ENCODE assay signal across 23 cellular contexts in genomic region chr4:38964942-38965775, GRCh38.
DNase-seq lines count a peak whose midpoint lies in the region; ATAC-seq and TF ChIP-seq lines count a peak whose summit lies in the region.
"Had no signal": no experiment of that assay in that cellular context is flagged by ENCODE, and none has a peak within 500 bp of the region (broad histone marks: within the 10 kb centered on the region; RNA-seq: fewer than 3 reads in every experiment).

No MANE protein-coding gene starts in this region.

- H3K4me3 ChIP-seq in BLaER1: no peak overlapping the region
- H3K4me3 ChIP-seq: GM12878, GM23248 had no signal

- H3K36me3 Mint-ChIP-seq in H9 (ENCODE audit: insufficient read depth in 1 of 3, low read depth in 3 of 3): no peaks in the 10 kb centered on the region
- peaks cover 15% of the 10 kb centered on the region for H3K36me3 Mint-ChIP-seq in T-helper 17 cell (ENCODE audit: low read depth)

- DNase-seq in H9 (no peak), T-helper 17 cell (no peak), left lobe of liver (ENCODE audit: low spot score) (no peak), hepatic stellate cell (ENCODE audit: low spot score) (no peak), LoVo (ENCODE audit: low spot score) (no peak)
- no peak for DNase-seq in stimulated activated CD4-positive, alpha-beta T cell treated with anti-CD3 and anti-CD28 coated beads, Interleukin-4, amount 100 ng/mL, for 24 hours
- DNase-seq: AML-193, COR-L47, DMS153, EL, GM23248, MM.1S, NCI-H1092, NCI-H1436 treated with DMSO at 0.1 percent for 48 hours, NCI-H446 treated with DMSO at 0.1 percent for 48 hours, NCI-H69 had no signal

- H3K56ac ChIP-seq in H9 (ENCODE audit: insufficient read length, low read depth, low read length): no peak overlapping the region

- H3K4me1 Mint-ChIP-seq in H9: peaks cover 0 to 5% of the 10 kb centered on the region in 2 experiments; a peak in 2 of 4 replicates
- peaks cover 2% of the 10 kb centered on the region for H3K4me1 Mint-ChIP-seq in T-helper 17 cell

- H2BK5ac ChIP-seq in H9 (ENCODE audit: insufficient read length, low read length): no peak overlapping the region

- H3K9me3 Mint-ChIP-seq in H9: peaks cover 0 to 3% of the 10 kb centered on the region in 2 experiments; a peak in 2 of 5 replicates

- H4K8ac ChIP-seq in H9 (replicated peaks; ENCODE audit: insufficient read length, low read depth, low read length): no peak overlapping the region

- H3K79me1 ChIP-seq in H9 (ENCODE audit: insufficient read depth, low read depth, low read length, poor library complexity, severe bottlenecking): no peaks in the 10 kb centered on the region

- H3K9ac ChIP-seq in BLaER1 (no peak overlapping the region), H9 (ENCODE audit: extremely low read depth, insufficient read length, low read length) (no peak overlapping the region)
- H3K9ac ChIP-seq: GM23248, KMS-11 had no signal

- H2BK15ac ChIP-seq in H9 (ENCODE audit: low read depth, low read length): no peak overlapping the region

- no peak overlapping the region for H3K4ac ChIP-seq in H9 (ENCODE audit: low read depth, low read length)

- H3K9me3 ChIP-seq in BLaER1 (peaks cover 15% of the 10 kb centered on the region), H9 (ENCODE audit: control insufficient read depth, low read depth, low read length) (no peaks in the 10 kb centered on the region), T-helper 17 cell (ENCODE audit: control insufficient read depth, low read length, poor library complexity, severe bottlenecking) (no peaks in the 10 kb centered on the region)

- no peak overlapping the region for H4K5ac ChIP-seq in H9 (ENCODE audit: insufficient read length, low read depth, low read length)

- H3K4me2 ChIP-seq in BLaER1: peak overlapping the region; percentile 20
- no peak overlapping the region for H3K4me2 ChIP-seq in H9 (ENCODE audit: insufficient read depth, insufficient read length, low read length)
- H3K4me2 ChIP-seq: KMS-11 had no signal

- no peak overlapping the region for H2BK120ac ChIP-seq in H9 (ENCODE audit: low read depth, low read length, poor library complexity, severe bottlenecking)

- peak overlapping the region; percentile 53 for H3T11ph ChIP-seq in H9 (ENCODE audit: low read length)

- H2AFZ ChIP-seq in H9 (ENCODE audit: low read length): no peak overlapping the region

- H3K27ac Mint-ChIP-seq in H9 (no peak overlapping the region), T-helper 17 cell (peak overlapping the region; percentile 6)

- H3K27me3 ChIP-seq in BLaER1 (no peaks in the 10 kb centered on the region), H9 (ENCODE audit: insufficient read depth, low read length) (no peaks in the 10 kb centered on the region)

- H3K4me1 ChIP-seq in BLaER1 (peaks cover 10% of the 10 kb centered on the region), H9 (ENCODE audit: insufficient read depth, low read length) (peaks cover 2% of the 10 kb centered on the region; the same call in 1 of the 2 replicates)

- H2BK20ac ChIP-seq in H9 (ENCODE audit: low read depth, low read length, poor library complexity, severe bottlenecking): no peak overlapping the region

- ATAC-seq in T-helper 17 cell (no peak), left lobe of liver (peak; percentile 77), GM18867 (IDR thresholded peaks at IDR 0.05; ENCODE audit: unreplicated experiment) (no peak)
- ATAC-seq: GM12878, Panc1, Right ventricle myocardium inferior had no signal

- H3K79me2 ChIP-seq in H9 (ENCODE audit: insufficient read depth, low read length): no peaks in the 10 kb centered on the region

- no peak overlapping the region for H3K23ac ChIP-seq in H9 (ENCODE audit: insufficient read length, low read depth, low read length)

- no peaks in the 10 kb centered on the region for H4K20me1 ChIP-seq in BLaER1
- H4K20me1 ChIP-seq in H9 (ENCODE audit: control insufficient read depth, insufficient read depth, insufficient read length): no peaks in the 10 kb centered on the region

- H3K23me2 ChIP-seq in H9 (ENCODE audit: insufficient read length, low read depth, low read length, poor library complexity, severe bottlenecking): no peaks in the 10 kb centered on the region

- no peak for TF ChIP-seq CTCF in H9 (conservative IDR thresholded peaks at IDR 0.05)

- H2AK5ac ChIP-seq in H9 (ENCODE audit: insufficient read length, low read length): no peak overlapping the region

- no peaks in the 10 kb centered on the region for H3K36me3 ChIP-seq in BLaER1

- H2BK12ac ChIP-seq in H9 (ENCODE audit: insufficient read length, low read depth, low read length): no peak overlapping the region

- no CpG with 5 or more reads among the region's 11 CpGs for WGBS in H9 (ENCODE audit: extremely low coverage, insufficient read length, low lambda C conversion rate)

- H3K27ac ChIP-seq in BLaER1: no peak overlapping the region
- H3K27ac ChIP-seq in H9 (ENCODE audit: insufficient read length, low read depth, low read length): no peak overlapping the region
- H3K27ac ChIP-seq: GM23248, KMS-11 had no signal

- peak overlapping the region; percentile 31; the same call in 1 of the 2 replicates for H3K14ac ChIP-seq in H9 (ENCODE audit: insufficient read depth, low read length)

- no peak overlapping the region for H3K18ac ChIP-seq in H9 (ENCODE audit: insufficient read length, low read depth, low read length)

- no peaks in the 10 kb centered on the region; the same call in 1 of the 2 replicates for H3K27me3 Mint-ChIP-seq in H9 (ENCODE audit: low read depth)
- no peaks in the 10 kb centered on the region for H3K27me3 Mint-ChIP-seq in T-helper 17 cell

- H3K4me3 Mint-ChIP-seq in H9 (no peak overlapping the region), T-helper 17 cell (no peak overlapping the region)
- H3K4me3 Mint-ChIP-seq: T-helper 2 cell treated with Interferon-gamma antibody and Interleukin-4, amounts not matched to agents 5 μg/mL and 100 μg/mL, for 36 hours had no signal

- H4K91ac ChIP-seq in H9 (ENCODE audit: insufficient read length, low read depth, low read length): no peak overlapping the region
